Comparison of ENCODE assay signal across 9 cellular contexts in the genomic region with DNA sequence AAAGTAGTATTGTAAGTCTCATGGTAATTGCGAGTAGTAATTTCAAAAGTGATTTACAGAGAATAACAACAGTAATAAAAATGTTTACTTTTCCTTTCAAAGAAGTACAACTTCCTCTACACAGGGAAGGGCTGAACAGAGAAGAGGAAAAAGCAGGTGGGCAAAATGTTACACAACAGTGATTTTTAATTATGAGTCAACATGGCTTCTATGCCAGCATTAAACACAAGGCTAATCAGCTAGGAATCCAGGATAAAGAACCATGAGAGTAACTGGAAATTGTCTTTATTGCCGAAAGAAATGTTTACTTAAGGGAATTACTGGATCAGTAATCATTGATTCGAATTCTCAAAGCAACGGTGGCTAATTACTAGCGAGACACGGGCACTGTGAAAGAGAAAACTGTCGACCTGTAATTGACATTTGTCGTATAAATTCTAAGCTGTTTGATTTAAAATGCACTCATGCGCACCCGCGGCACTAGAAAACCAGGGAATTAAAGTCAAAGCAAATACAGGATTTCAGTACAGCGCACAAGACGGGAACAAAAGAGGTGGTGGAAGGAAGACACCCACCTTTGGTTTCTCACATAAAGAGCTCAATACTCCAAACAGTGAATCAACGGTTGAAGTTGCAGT. TPM values are rescaled to one million over a fixed set of nuclear protein-coding genes. Genes with fewer than 3 reads are reported as not detected.
DNase-seq lines count a peak whose midpoint lies in the region; ATAC-seq, FAIRE-seq and TF ChIP-seq lines count a peak whose summit lies in the region.
"Had no signal": no experiment of that assay in that cellular context is flagged by ENCODE, and none has a peak within 500 bp of the region (broad histone marks: within the 10 kb centered on the region; RNA-seq: fewer than 3 reads in every experiment).

No MANE protein-coding gene starts in this region.

- H3K56ac ChIP-seq in H1 (replicated peaks; ENCODE audit: insufficient read length, low read depth, low read length) = no peak overlapping the region

- no peak overlapping the region for H4K5ac ChIP-seq in H1 (ENCODE audit: insufficient read length, low read depth, low read length)

- H2BK120ac ChIP-seq in H1 (replicated peaks; ENCODE audit: low read depth, low read length) = no peak overlapping the region

- no peak overlapping the region for H4K91ac ChIP-seq in H1 (replicated peaks; ENCODE audit: insufficient read length, low read length)

- TF ChIP-seq EP300 in H1 (IDR thresholded peaks at IDR 0.05; ENCODE audit: borderline replicate concordance in 1 of 2, low read depth in 2 of 2, low read length in 2 of 2) = no peak

- H2AFZ ChIP-seq in H1 (ENCODE audit: low read length) = peak overlapping the region; percentile 74

- no peaks in the 10 kb centered on the region for H3K79me1 ChIP-seq in H1 (ENCODE audit: low read depth, low read length)

- no peak overlapping the region for H4K8ac ChIP-seq in H1 (ENCODE audit: extremely low read depth, insufficient read depth, low read length)

- H3K4me1 ChIP-seq in H1 (replicated peaks in 1 of 4; ENCODE audit: control insufficient read depth in 3 of 4, insufficient read depth in 4 of 4, low read length in 3 of 4) = peaks cover 0 to 6% (median 3%) of the 10 kb centered on the region in 4 experiments; a peak in 5 of 7 replicates
- H3K4me1 ChIP-seq in muscle layer of duodenum (ENCODE audit: control insufficient read depth in 1 of 2, insufficient read depth in 2 of 2, low read length in 2 of 2) = peaks cover 6 to 11% of the 10 kb centered on the region in 2 donors

- no peak overlapping the region for H2BK5ac ChIP-seq in H1 (ENCODE audit: low read depth, low read length)

- H2BK15ac ChIP-seq in H1 (ENCODE audit: low read length) = no peak overlapping the region

- no peaks in the 10 kb centered on the region for H3K27me3 Mint-ChIP-seq in Calu3 (ENCODE audit: unreplicated experiment)

- H4K20me1 ChIP-seq in H1 (replicated peaks in 1 of 2; ENCODE audit: control insufficient read depth in 1 of 2, insufficient read depth in 2 of 2, low read length in 2 of 2) = no peaks in the 10 kb centered on the region

- no peak overlapping the region for H3K4ac ChIP-seq in H1 (replicated peaks; ENCODE audit: insufficient read length, low read depth, low read length)

- H3K9ac ChIP-seq in H1 (replicated peaks in 1 of 4; ENCODE audit: extremely low read depth in 1 of 4, low read depth in 3 of 4, low read length in 3 of 4) = peak overlapping the region; percentile 2 to 67 (median 62)

- H2BK12ac ChIP-seq in H1 (ENCODE audit: low read depth, low read length) = no peak overlapping the region

- H3K27me3 ChIP-seq in H1 (replicated peaks in 1 of 4; ENCODE audit: control insufficient read depth in 3 of 4, extremely low read depth in 1 of 4, insufficient read depth in 3 of 4, low read length in 3 of 4) (no peaks in the 10 kb centered on the region; a peak in 1 of 7 replicates), muscle layer of duodenum (ENCODE audit: low read depth, low read length) (no peaks in the 10 kb centered on the region)

- no peak overlapping the region for H2AK5ac ChIP-seq in H1 (ENCODE audit: low read depth, low read length)

- no peak overlapping the region for H3K23ac ChIP-seq in H1 (ENCODE audit: insufficient read length)

- ATAC-seq in HG02798 (IDR thresholded peaks at IDR 0.05; ENCODE audit: poor library complexity, unreplicated experiment) = no peak
- ATAC-seq in GM19324 (IDR thresholded peaks at IDR 0.05; ENCODE audit: low FRiP score, unreplicated experiment) = no peak

- peaks cover 0 to 21% of the 10 kb centered on the region in 2 experiments; a peak in 2 of 4 replicates for H3K79me2 ChIP-seq in H1 (ENCODE audit: control insufficient read depth in 1 of 2, insufficient read depth in 2 of 2, low read length in 2 of 2)

- BruUV-seq in Calu3 (replicated peaks; lab: Mats Ljungman, UMichigan) = TSS peak; percentile 93

- H3K36me3 Mint-ChIP-seq in Calu3 (ENCODE audit: insufficient read depth, unreplicated experiment) = peaks cover 22% of the 10 kb centered on the region

- H3K14ac ChIP-seq in H1 (ENCODE audit: insufficient read length) = no peak overlapping the region

- peak overlapping the region; percentile 93 for H3K4me3 Mint-ChIP-seq in Calu3 (ENCODE audit: low read depth, unreplicated experiment)

- no peaks in the 10 kb centered on the region for H3K4me1 Mint-ChIP-seq in Calu3 (ENCODE audit: low read depth, unreplicated experiment)

- H3K27ac ChIP-seq in H1 (ENCODE audit: low read depth, low read length) (no peak overlapping the region; the same call in 1 of the 2 replicates), muscle layer of duodenum (ENCODE audit: low read length) (peak overlapping the region; percentile 89)

- H3K36me3 ChIP-seq in H1 (ENCODE audit: control insufficient read depth in 2 of 4, insufficient read depth in 4 of 4, low read length in 3 of 4) (no peaks in the 10 kb centered on the region), muscle layer of duodenum (ENCODE audit: control insufficient read depth in 1 of 2, insufficient read depth in 2 of 2, low read length in 2 of 2) (no peaks in the 10 kb centered on the region)

- no peak for TF ChIP-seq RAD21 in H1 (IDR thresholded peaks at IDR 0.05 in 1 of 2, conservative IDR thresholded peaks at IDR 0.05 in 1 of 2; ENCODE audit: low read depth in 2 of 2, low read length in 2 of 2)

- POLR2A ChIA-PET in H1 (lab: Charles Lee; ENCODE audit: partially characterized antibody) = interaction anchor here (0.6 to 5.2 kb wide), 7 partner anchors 10 to 419 kb away, joined by 3 to 86 read pairs (median 3); a partner anchor contains a TSS

- no peak overlapping the region for H2BK20ac ChIP-seq in H1 (ENCODE audit: low read length)

- intact Hi-C loops in Calu3 (cut with micrococcal nuclease; ENCODE audit: unreplicated experiment) = loop anchor here (10.0 kb wide), 1 partner anchor 131 kb away; a partner anchor contains a TSS

- peak; percentile 3 for DNase-seq in Calu3
- peak; percentile 29 for DNase-seq in HT1080 (ENCODE audit: low read depth)
- DNase-seq in RPMI7951 (ENCODE audit: low read depth) = peak; percentile 9
- no peak for DNase-seq in H1 (ENCODE audit: low read depth in 1 of 2, low spot score in 2 of 2)
- DNase-seq in iPS-NIHi11 (ENCODE audit: low spot score) = no peak

- H3K4me3 ChIP-seq in H1 (ENCODE audit: extremely low read depth in 1 of 4, insufficient read depth in 2 of 4, low read depth in 3 of 4, low read length in 4 of 4) (peak overlapping the region; percentile 51 to 71 (median 68)), muscle layer of duodenum (ENCODE audit: low read depth in 1 of 2, low read length in 2 of 2) (peak overlapping the region; percentile 62 to 83)

- no peak for TF ChIP-seq POLR2A in H1 (IDR thresholded peaks at IDR 0.05; ENCODE audit: control extremely low read depth in 1 of 2, low read depth in 2 of 2, low read length in 2 of 2)

- peak; percentile 36 for FAIRE-seq in H1 (lab: Jason Lieb, UNC)
- FAIRE-seq: TTC549 had no signal

- CTCF ChIA-PET in Calu3 (lab: Charles Lee) = interaction anchor here (1.2 kb wide), 1 partner anchor 52 kb away, joined by 4 read pairs; no protein-coding TSS in a partner anchor
- CTCF ChIA-PET in H1 (lab: Charles Lee; ENCODE audit: partially characterized antibody) = interaction anchor here (0.8 to 5.7 kb wide), 15 partner anchors 11 to 307 kb away, joined by 3 to 36 read pairs (median 4); a partner anchor contains a TSS

- H3K23me2 ChIP-seq in H1 (ENCODE audit: low read depth, low read length) = peaks cover 3% of the 10 kb centered on the region; the same call in 1 of the 2 replicates

- 11% methylated on average over 14 of the region's 14 CpGs; no CpG with 5 or more reads in 1 of the 2 experiments for WGBS in H1 (ENCODE audit: extremely low coverage in 1 of 2, insufficient coverage in 1 of 2, insufficient read length in 1 of 2, insufficient replicate concordance in 2 of 2, low coverage in 1 of 2, low lambda C conversion rate in 2 of 2, missing lambda C conversion rate in 1 of 2), 2 experiments

- TF ChIP-seq CTCF in Calu3 (IDR thresholded peaks at IDR 0.05; ENCODE audit: unreplicated experiment) = no peak
- TF ChIP-seq CTCF in H1 (IDR thresholded peaks at IDR 0.05; ENCODE audit: control extremely low read depth in 1 of 3, insufficient read depth in 1 of 3, low read depth in 1 of 3, low read length in 3 of 3) = no peak

- peak overlapping the region; percentile 87 for H3K27ac Mint-ChIP-seq in Calu3 (ENCODE audit: unreplicated experiment)

- peak overlapping the region; percentile 70 to 81 for H3K4me2 ChIP-seq in H1 (ENCODE audit: insufficient read depth in 1 of 2, low read depth in 2 of 2, low read length in 2 of 2)

- peak overlapping the region; percentile 34; the same call in 1 of the 2 replicates for H3K18ac ChIP-seq in H1 (ENCODE audit: extremely low read depth, low read length)

- no peaks in the 10 kb centered on the region for H3K9me3 Mint-ChIP-seq in Calu3 (ENCODE audit: low read depth, unreplicated experiment)

- H3K9me3 ChIP-seq in H1 (ENCODE audit: insufficient read depth in 2 of 2, low read depth in 1 of 2, low read length in 1 of 2) (no peaks in the 10 kb centered on the region), muscle layer of duodenum (ENCODE audit: control insufficient read depth in 1 of 2, low read length in 2 of 2) (no peaks in the 10 kb centered on the region)

RNA-seq across cellular contexts. Expression of a gene that starts 15.5 kb away (rescaled TPM):
- total RNA-seq in Calu3 (2022) = 22.2 and 24.2 TPM in 2 replicates
- total RNA-seq in HT1080 (2014; rRNA removed; shearing (Covaris generic)) = 39.7 and 57.2 TPM in 2 replicates
- 57.4 and 57.8 TPM in 2 replicates for polyA plus RNA-seq in HT1080 (2015; cell fraction: cytosol; rRNA removed)
- 76.6 and 78.3 TPM in 2 replicates for polyA plus RNA-seq in HT1080 (2015; cell fraction: nucleus; rRNA removed)
- total RNA-seq in RPMI7951 (2014; rRNA removed; shearing (Covaris generic)) = 15.0 and 16.0 TPM in 2 replicates
- total RNA-seq in H1 (2021; fragmentation: NEBNext Ultra II Directional; extraction: Animal tissue kit (Norgen Biotek cat#: 25700)) = 50.6 and 51.3 TPM in 2 replicates
- 11.2 and 11.8 TPM in 2 replicates for polyA plus RNA-seq in H1 (2011; rRNA removed)
- polyA plus RNA-seq in H1 (2011; cell fraction: cytosol; rRNA removed) = 28.4 TPM
- 12.8 TPM for polyA plus RNA-seq in H1 (2011; cell fraction: nucleus; rRNA removed)
- 46.0 to 69.3 TPM (median 52.7 TPM) in 4 replicates for polyA plus RNA-seq in H1 (2012, experiment 1 of 2)
- polyA plus RNA-seq in H1 (2012, experiment 2 of 2) = 11.2 TPM
- polyA plus RNA-seq in H1 (2013, experiment 1 of 2) = 50.3 TPM
- 49.7 TPM for polyA plus RNA-seq in H1 (2013, experiment 2 of 2)
- polyA minus RNA-seq in H1 (2011; rRNA and poly(A)+ RNA removed) = 4.8 and 5.4 TPM in 2 replicates
- 7.3 TPM for polyA minus RNA-seq in H1 (2011; cell fraction: cytosol; rRNA and poly(A)+ RNA removed)
- 8.0 TPM for polyA minus RNA-seq in H1 (2011; cell fraction: nucleus; rRNA and poly(A)+ RNA removed)

RNA-seq across cellular contexts. Expression of a gene that starts 17.9 kb away (rescaled TPM):
- 25.8 and 33.0 TPM in 2 replicates for total RNA-seq in Calu3 (2022)
- 7.9 and 10.6 TPM in 2 replicates for total RNA-seq in HT1080 (2014; rRNA removed; shearing (Covaris generic))
- polyA plus RNA-seq in HT1080 (2015; cell fraction: cytosol; rRNA removed) = 3.1 and 4.0 TPM in 2 replicates
- polyA plus RNA-seq in HT1080 (2015; cell fraction: nucleus; rRNA removed) = 26.9 and 35.7 TPM in 2 replicates
- 15.7 and 16.0 TPM in 2 replicates for total RNA-seq in RPMI7951 (2014; rRNA removed; shearing (Covaris generic))
- total RNA-seq in H1 (2021; fragmentation: NEBNext Ultra II Directional; extraction: Animal tissue kit (Norgen Biotek cat#: 25700)) = 33.1 and 36.0 TPM in 2 replicates
- 6.3 and 7.8 TPM in 2 replicates for polyA plus RNA-seq in H1 (2011; rRNA removed)
- polyA plus RNA-seq in H1 (2011; cell fraction: cytosol; rRNA removed) = 13.6 TPM
- polyA plus RNA-seq in H1 (2011; cell fraction: nucleus; rRNA removed) = 21.6 TPM
- 17.9 to 18.9 TPM (median 18.2 TPM) in 4 replicates for polyA plus RNA-seq in H1 (2012, experiment 1 of 2)
- polyA plus RNA-seq in H1 (2012, experiment 2 of 2) = 3.2 TPM
- 22.8 TPM for polyA plus RNA-seq in H1 (2013, experiment 1 of 2)
- 24.6 TPM for polyA plus RNA-seq in H1 (2013, experiment 2 of 2)
- 16.0 and 29.4 TPM in 2 replicates for polyA minus RNA-seq in H1 (2011; rRNA and poly(A)+ RNA removed)
- 13.9 TPM for polyA minus RNA-seq in H1 (2011; cell fraction: cytosol; rRNA and poly(A)+ RNA removed)
- polyA minus RNA-seq in H1 (2011; cell fraction: nucleus; rRNA and poly(A)+ RNA removed) = 33.6 TPM

RNA-seq across cellular contexts. Expression of a gene that starts 37.5 kb away (rescaled TPM):
- total RNA-seq in Calu3 (2022) = not detected in 2 replicates
- not detected in 2 replicates for total RNA-seq in HT1080 (2014; rRNA removed; shearing (Covaris generic))
- polyA plus RNA-seq in HT1080 (2015; cell fraction: cytosol; rRNA removed) = not detected in 2 replicates
- not detected in 2 replicates for polyA plus RNA-seq in HT1080 (2015; cell fraction: nucleus; rRNA removed)
- total RNA-seq in RPMI7951 (2014; rRNA removed; shearing (Covaris generic)) = not detected in 2 replicates
- not detected in 2 replicates for total RNA-seq in H1 (2021; fragmentation: NEBNext Ultra II Directional; extraction: Animal tissue kit (Norgen Biotek cat#: 25700))
- not detected in 2 replicates for polyA plus RNA-seq in H1 (2011; rRNA removed)
- polyA plus RNA-seq in H1 (2011; cell fraction: cytosol; rRNA removed) = not detected
- not detected for polyA plus RNA-seq in H1 (2011; cell fraction: nucleus; rRNA removed)
- not detected in 4 replicates for polyA plus RNA-seq in H1 (2012, experiment 1 of 2)
- not detected for polyA plus RNA-seq in H1 (2012, experiment 2 of 2)
- polyA plus RNA-seq in H1 (2013, experiment 1 of 2) = not detected
- polyA plus RNA-seq in H1 (2013, experiment 2 of 2) = not detected
- not detected in 2 replicates for polyA minus RNA-seq in H1 (2011; rRNA and poly(A)+ RNA removed)
- polyA minus RNA-seq in H1 (2011; cell fraction: cytosol; rRNA and poly(A)+ RNA removed) = not detected
- not detected for polyA minus RNA-seq in H1 (2011; cell fraction: nucleus; rRNA and poly(A)+ RNA removed)

Comparison
In these comparisons a context has a peak if more than half of its experiments do, and no peak if none do; other contexts are left out.
1. DNase-seq: peak in Calu3 (single experiment), HT1080 (single experiment) and RPMI7951 (single experiment); none in H1 (0 of 2) and iPS-NIHi11 (single experiment).